ENCODE assay signal across 14 cellular contexts in the genomic region with DNA sequence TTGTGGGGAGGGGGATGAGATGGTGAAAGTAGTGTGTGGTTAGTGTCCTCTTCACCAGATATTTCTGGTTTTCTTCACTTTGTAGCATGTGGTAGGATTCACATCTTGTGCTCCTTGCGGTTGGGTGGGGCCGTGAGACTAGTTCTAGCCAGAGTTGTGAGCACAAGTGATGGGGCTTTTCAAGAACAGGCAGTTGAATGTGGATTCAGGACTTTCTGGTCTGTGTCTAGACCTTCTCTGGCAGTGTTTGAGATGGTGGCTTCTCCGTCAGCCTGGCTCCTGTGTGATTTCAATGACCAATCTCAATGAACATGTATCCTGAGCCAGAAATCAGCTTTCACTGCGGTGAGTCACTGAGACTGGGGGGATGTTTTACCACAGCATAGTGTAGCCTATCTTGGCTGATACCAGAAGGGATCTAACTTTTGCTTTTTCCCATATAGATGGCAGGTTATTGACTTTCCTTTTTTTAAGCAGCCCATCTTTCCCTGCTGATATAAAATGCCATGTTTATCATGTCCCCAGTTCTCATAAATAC.
DNase-seq lines count a peak whose midpoint lies in the region; ATAC-seq and TF ChIP-seq lines count a peak whose summit lies in the region.
"Had no signal": no experiment of that assay in that cellular context is flagged by ENCODE, and none has a peak within 500 bp of the region (broad histone marks: within the 10 kb centered on the region; RNA-seq: fewer than 3 reads in every experiment).

No MANE protein-coding gene starts in this region.

- CTCF ChIA-PET in AG04449 (lab: Yijun Ruan, JAX): interaction anchor here (1.0 to 2.1 kb wide), 4 partner anchors 11 to 953 kb away, joined by 3 to 8 read pairs (median 4); no protein-coding TSS in a partner anchor

- WGBS in upper lobe of left lung, 2 donors: 85 to 87% methylated on average over 4 of the region's 4 CpGs

- peak; percentile 7 for DNase-seq in AG04449 (ENCODE audit: low read depth, low spot score)
- DNase-seq in HT1080 (ENCODE audit: low read depth): peak; percentile 72
- DNase-seq in astrocyte of the cerebellum (ENCODE audit: low read depth): peak; percentile 64
- peak; percentile 66 for DNase-seq in iris pigment epithelial cell (ENCODE audit: low read depth)
- DNase-seq in upper lobe of left lung: no peak
- DNase-seq in omental fat pad (ENCODE audit: low spot score): no peak
- no peak for DNase-seq in NCI-H69 (lab: John Stamatoyannopoulos, UW)
- no peak for DNase-seq in 8988T
- DNase-seq: activated CD4-positive, alpha-beta T cell treated with anti-CD3 and anti-CD28 coated beads, Interleukin-2, amount 10 ng/mL, durations not matched to agents 24 days and 14 days; DMS79 treated with DMSO at 0.1 percent for 48 hours; NCI-H2171; trophoblast cell had no signal

- H3K27ac ChIP-seq in upper lobe of left lung: no peak overlapping the region
- H3K27ac ChIP-seq: breast epithelium, parathyroid adenoma had no signal

- no peaks in the 10 kb centered on the region for H3K27me3 ChIP-seq in upper lobe of left lung
- H3K27me3 ChIP-seq: breast epithelium had no signal

- H3K4me1 ChIP-seq in upper lobe of left lung: no peaks in the 10 kb centered on the region
- H3K4me1 ChIP-seq: breast epithelium, parathyroid adenoma had no signal

- no peak for TF ChIP-seq POLR2A in upper lobe of left lung (IDR thresholded peaks at IDR 0.05)

- in situ Hi-C loops in astrocyte of the cerebellum (cut with HindIII; ENCODE audit: low sequenced_read_pairs): no loop called here

- H3K4me3 ChIP-seq in AG04449 (ENCODE audit: low read depth, low read length) (no peak overlapping the region), astrocyte of the cerebellum (ENCODE audit: low read depth, low read length) (no peak overlapping the region), upper lobe of left lung (no peak overlapping the region)
- H3K4me3 ChIP-seq: breast epithelium had no signal

- no peak for TF ChIP-seq EP300 in upper lobe of left lung (IDR thresholded peaks at IDR 0.05)

- TF ChIP-seq CTCF in AG04449 (IDR thresholded peaks at IDR 0.05; ENCODE audit: insufficient read depth, low read length, missing control alignments): no peak
- no peak for TF ChIP-seq CTCF in astrocyte of the cerebellum (IDR thresholded peaks at IDR 0.05; ENCODE audit: low read depth, low read length, missing control alignments)
- no peak for TF ChIP-seq CTCF in upper lobe of left lung (IDR thresholded peaks at IDR 0.05)
- no peak for TF ChIP-seq CTCF in omental fat pad (IDR thresholded peaks at IDR 0.05)

- no peak for ATAC-seq in upper lobe of left lung (ENCODE audit: low FRiP score in 2 of 2)
- ATAC-seq in omental fat pad (ENCODE audit: low FRiP score): no peak

- no peaks in the 10 kb centered on the region for H3K9me3 ChIP-seq in upper lobe of left lung
- H3K9me3 ChIP-seq: breast epithelium had no signal

- no peaks in the 10 kb centered on the region for H3K36me3 ChIP-seq in upper lobe of left lung
- H3K36me3 ChIP-seq: breast epithelium had no signal

- POLR2A ChIA-PET in AG04449 (lab: Yijun Ruan, JAX): interaction anchor here (0.6 kb wide), 1 partner anchor 1076 kb away, joined by 3 read pairs; no protein-coding TSS in a partner anchor

Comparison
In these comparisons a context has a peak if more than half of its experiments do, and no peak if none do; other contexts are left out.
1. DNase-seq: peak in AG04449 (single experiment), HT1080 (single experiment), astrocyte of the cerebellum (single experiment) and iris pigment epithelial cell (single experiment); none in upper lobe of left lung (0 of 2), omental fat pad (single experiment), NCI-H69 (single experiment) and 8988T (single experiment).